In the genomic region with DNA sequence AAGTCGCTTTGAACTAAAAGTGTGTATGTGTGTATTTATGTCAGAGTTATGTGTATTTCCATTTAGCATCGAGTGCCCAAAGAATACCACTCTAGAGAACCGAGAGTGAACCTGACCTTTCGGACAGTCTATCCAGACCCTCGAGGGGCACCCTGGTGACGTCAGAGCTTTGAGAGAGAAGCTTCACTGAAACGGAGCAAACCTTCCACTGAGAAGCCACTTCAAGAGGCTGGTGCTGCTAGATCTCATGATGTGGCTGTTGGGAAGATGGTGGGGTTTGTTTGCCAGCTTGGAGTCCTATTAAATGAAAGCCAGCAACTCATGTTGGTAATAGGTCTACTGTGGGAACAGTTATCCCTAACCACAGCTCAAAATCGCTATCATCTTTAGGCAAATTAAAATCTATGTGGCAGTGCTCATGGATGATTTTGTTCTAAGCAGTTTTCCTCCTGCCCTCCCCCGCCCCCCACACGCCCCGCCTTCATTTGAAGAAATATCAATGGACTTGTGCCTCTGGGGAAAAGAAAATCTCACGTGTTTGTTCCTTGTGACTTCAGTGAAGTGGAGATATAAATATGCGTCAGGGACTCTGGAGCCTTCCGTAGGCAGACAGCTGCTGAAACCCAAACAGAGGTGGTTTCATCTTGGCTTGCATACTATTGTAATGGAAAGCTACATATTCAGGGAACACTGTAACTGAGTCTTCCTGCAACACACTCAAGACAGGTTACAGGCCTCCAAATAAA, we compare ENCODE assay signal across 1 cellular context.
TF ChIP-seq lines count a peak whose summit lies in the region.

No MANE protein-coding gene starts in this region.

TF ChIP-seq in K562, 482 proteins besides CTCF, POLR2A, EP300 and RAD21:
- TF ChIP-seq CCNT2 (IDR thresholded peaks at IDR 0.05; ENCODE audit: borderline replicate concordance, extremely low read depth, insufficient read length, low read depth, low read length): no peak
- peak; percentile 70; the same call in 1 of the 2 replicates for TF ChIP-seq DIDO1 (tag; IDR thresholded peaks at IDR 0.05; ENCODE audit: low read depth)
- 0 out of 2 replicates have a peak, but pooled peaks have one; percentile 39 for TF ChIP-seq PTTG1 (tag; IDR thresholded peaks at IDR 0.05; ENCODE audit: low read depth)
- TF ChIP-seq MEF2D (tag; conservative IDR thresholded peaks at IDR 0.05; ENCODE audit: low read depth): peak; percentile 21; the same call in 1 of the 2 replicates
